In genomic region chr15:58017869-58018268, GRCh38 we compare ENCODE assay signal across 9 cellular contexts. TPM values are rescaled to one million over a fixed set of nuclear protein-coding genes. Genes with fewer than 3 reads are reported as not detected.
"Had no signal": no experiment of that assay in that cellular context is flagged by ENCODE, and none has a peak within 500 bp of the region (broad histone marks: within the 10 kb centered on the region; RNA-seq: fewer than 3 reads in every experiment).

No MANE protein-coding gene starts in this region.

- FAIRE-seq: H1, H54, HepG2 had no signal

- H3K4me3 ChIP-seq: GM23338 had no signal

- ATAC-seq: GM23338, HepG2 had no signal

- H3K27ac ChIP-seq: HL-60 had no signal

- DNase-seq: H9, HCEC 1CT had no signal

RNA-seq across cellular contexts. Expression of gene ALDH1A2, which starts 47.6 kb away (rescaled TPM):
- total RNA-seq: HT1080 had no signal
- polyA plus RNA-seq: GM23338, IgD-negative memory B cell had no signal
